In genomic region chr2:18154259-18154658, GRCh38 we compare ENCODE assay signal across 24 cellular contexts.
A peak's percentile ranks its signal among the peaks of the same experiment; 100 is the strongest.
DNase-seq lines count a peak whose midpoint lies in the region; ATAC-seq and TF ChIP-seq lines count a peak whose summit lies in the region.
"Had no signal": no experiment of that assay in that cellular context is flagged by ENCODE, and none has a peak within 500 bp of the region (broad histone marks: within the 10 kb centered on the region; RNA-seq: fewer than 3 reads in every experiment).

No MANE protein-coding gene starts in this region.

- H3K9me3 ChIP-seq in spleen: no peaks in the 10 kb centered on the region
- H3K9me3 ChIP-seq: A549, neutrophil, prostate gland, transverse colon had no signal

- TF ChIP-seq CTCF in astrocyte of the cerebellum (IDR thresholded peaks at IDR 0.05; ENCODE audit: low read depth, low read length, missing control alignments) (no peak), spleen (IDR thresholded peaks at IDR 0.05 in 8 of 11, conservative IDR thresholded peaks at IDR 0.05 in 3 of 11) (no peak)

- WGBS in spleen, 5 donors: 87 to 94% (median 89%) methylated on average over 3 of the region's 3 CpGs

- no peak for TF ChIP-seq POLR2A in spleen (IDR thresholded peaks at IDR 0.05)

- intact Hi-C loops in spleen (cut with DNase I; ENCODE audit: low total_unique reads): no loop called here

- H3K4me3 ChIP-seq in astrocyte of the cerebellum (ENCODE audit: low read depth, low read length): no peak overlapping the region
- H3K4me3 ChIP-seq in spleen: no peak overlapping the region
- H3K4me3 ChIP-seq: A549, prostate gland, skin epidermis, transverse colon had no signal

- in situ Hi-C loops in astrocyte of the cerebellum (cut with HindIII; ENCODE audit: low sequenced_read_pairs): loop anchor here (25.0 kb wide), 1 partner anchor 317 kb away; no protein-coding TSS in a partner anchor

- ATAC-seq in HG02870 (IDR thresholded peaks at IDR 0.05; ENCODE audit: unreplicated experiment) (no peak), GM19452 (IDR thresholded peaks at IDR 0.05; ENCODE audit: unreplicated experiment) (no peak)
- ATAC-seq: Panc1 had no signal

- peaks cover 0 to 10% (median 0%) of the 10 kb centered on the region in 7 donors for H3K27me3 ChIP-seq in spleen (replicated peaks in 1 of 7)
- H3K27me3 ChIP-seq: neutrophil, transverse colon had no signal

- no peak overlapping the region for H3K27ac ChIP-seq in spleen
- H3K27ac ChIP-seq: A549, neutrophil, prostate gland, transverse colon had no signal

- DNase-seq in Daoy (ENCODE audit: low read depth) (peak; percentile 88), M059J (ENCODE audit: low read depth) (peak; percentile 97), astrocyte of the cerebellum (ENCODE audit: low read depth) (peak; percentile 58), kidney tubule cell (ENCODE audit: low spot score) (peak; percentile 54), NCI-H2227 (lab: John Stamatoyannopoulos, UW; ENCODE audit: unreplicated experiment) (no peak), spleen (no peak)
- DNase-seq: activated naive CD4-positive, alpha-beta T cell treated with Interleukin-2 at 50 U/mL for 16 hours; CD4-positive, alpha-beta memory T cell; DMS 273 treated with DMSO at 0.1 percent for 48 hours; effector CD4-positive, alpha-beta T cell; erythroblast; naive B cell; NCI-H1436; SIG-M5; stimulated activated CD4-positive, alpha-beta T cell treated with anti-CD3 and anti-CD28 coated beads, Interleukin-1b, Interleukin-23, amount 100 ng/mL, for 48 hours; SW 1271; transverse colon had no signal

- no peaks in the 10 kb centered on the region for H3K4me1 ChIP-seq in spleen
- H3K4me1 ChIP-seq: A549, prostate gland, transverse colon had no signal

- H3K36me3 ChIP-seq in spleen: no peaks in the 10 kb centered on the region
- H3K36me3 ChIP-seq: neutrophil, prostate gland, transverse colon had no signal

Comparison
In these comparisons a context has a peak if more than half of its experiments do, and no peak if none do; other contexts are left out.
1. DNase-seq: peak in Daoy (single experiment), M059J (single experiment), astrocyte of the cerebellum (single experiment) and kidney tubule cell (single experiment); none in NCI-H2227 (single experiment) and spleen (single experiment).